ENCODE assay signal across 11 cellular contexts in genomic region chr9:130029223-130029583, GRCh38. TPM values are rescaled to one million over a fixed set of nuclear protein-coding genes. Genes with fewer than 3 reads are reported as not detected.
DNase-seq lines count a peak whose midpoint lies in the region; ATAC-seq, FAIRE-seq and TF ChIP-seq lines count a peak whose summit lies in the region.
"Had no signal": no experiment of that assay in that cellular context is flagged by ENCODE, and none has a peak within 500 bp of the region (broad histone marks: within the 10 kb centered on the region; RNA-seq: fewer than 3 reads in every experiment).

No MANE protein-coding gene starts in this region.

- BruUV-seq in endothelial cell of umbilical vein (replicated peaks; lab: Mats Ljungman, UMichigan), result no TSS peak

- TF ChIP-seq POLR2A in endothelial cell of umbilical vein (IDR thresholded peaks at IDR 0.05; ENCODE audit: low read depth, low read length) (no peak), testis (IDR thresholded peaks at IDR 0.05) (no peak)

- H3K36me3 Mint-ChIP-seq in activated T-cell treated with anti-CD3 and anti-CD28 coated beads, Interleukin-2, amount 50 U/mL, for 24 hours (ENCODE audit: low read depth), result peaks cover 73% of the 10 kb centered on the region
- H3K36me3 Mint-ChIP-seq in stimulated activated memory B cell treated with anti-CD40 and anti-IgM and Interleukin-4, amounts not matched to agents 10 μg/mL and 1 μg/mL and 100 μg/mL, for 72 hours, result peaks cover 43% of the 10 kb centered on the region
- no peaks in the 10 kb centered on the region for H3K36me3 Mint-ChIP-seq in progenitor cell of endocrine pancreas (ENCODE audit: insufficient read depth)

- WGBS in testis, 2 donors, result 84 to 93% methylated on average over 3 of the region's 3 CpGs

- ATAC-seq in stimulated activated memory B cell treated with anti-CD40 and anti-IgM and Interleukin-4, amounts not matched to agents 10 μg/mL and 1 μg/mL and 100 μg/mL, for 72 hours, result peak; percentile 53

- H3K36me3 ChIP-seq in OCI-LY3 (replicated peaks; ENCODE audit: low read depth, low read length) (peaks cover 19% of the 10 kb centered on the region), endothelial cell of umbilical vein (ENCODE audit: control insufficient read depth in 2 of 2, extremely low read depth in 1 of 2, insufficient read depth in 2 of 2, low read length in 2 of 2) (no peaks in the 10 kb centered on the region), testis (ENCODE audit: low read depth, missing control alignments) (no peaks in the 10 kb centered on the region)
- H3K36me3 ChIP-seq: cardiac muscle cell, right atrium auricular region had no signal

- H3K4me1 Mint-ChIP-seq in activated T-cell treated with anti-CD3 and anti-CD28 coated beads, Interleukin-2, amount 50 U/mL, for 24 hours (ENCODE audit: low read depth), result peaks cover 96% of the 10 kb centered on the region
- peaks cover 93% of the 10 kb centered on the region for H3K4me1 Mint-ChIP-seq in stimulated activated memory B cell treated with anti-CD40 and anti-IgM and Interleukin-4, amounts not matched to agents 10 μg/mL and 1 μg/mL and 100 μg/mL, for 72 hours
- peaks cover 8% of the 10 kb centered on the region for H3K4me1 Mint-ChIP-seq in progenitor cell of endocrine pancreas (ENCODE audit: low read depth)

- H3K9me3 ChIP-seq in OCI-LY3 (ENCODE audit: insufficient read depth, low read length) (no peaks in the 10 kb centered on the region), endothelial cell of umbilical vein (replicated peaks; ENCODE audit: control insufficient read depth, insufficient read depth, low read length) (no peaks in the 10 kb centered on the region), testis (no peaks in the 10 kb centered on the region)
- H3K9me3 ChIP-seq: right atrium auricular region had no signal

- TF ChIP-seq CTCF in OCI-LY3 (IDR thresholded peaks at IDR 0.05; ENCODE audit: low read depth, low read length) (no peak), endothelial cell of umbilical vein (IDR thresholded peaks at IDR 0.05; ENCODE audit: extremely low read depth in 1 of 2, insufficient read depth in 1 of 2, low read depth in 1 of 2, low read length in 2 of 2) (no peak), testis (IDR thresholded peaks at IDR 0.05) (no peak), progenitor cell of endocrine pancreas (IDR thresholded peaks at IDR 0.05; ENCODE audit: unreplicated experiment) (no peak)

- intact Hi-C loops in endothelial cell of umbilical vein (cut with micrococcal nuclease) (no loop called here), testis (cut with DNase I; ENCODE audit: low total_unique reads) (no loop called here)

- peak overlapping the region; percentile 75 for H3K9ac ChIP-seq in OCI-LY3 (ENCODE audit: low read length)
- no peak overlapping the region for H3K9ac ChIP-seq in endothelial cell of umbilical vein (replicated peaks; ENCODE audit: extremely low read depth, insufficient read depth, low read length)

- peak overlapping the region; percentile 90 for H3K4me2 ChIP-seq in OCI-LY3 (ENCODE audit: low read length)
- H3K4me2 ChIP-seq in endothelial cell of umbilical vein (ENCODE audit: insufficient read depth, low read length), result no peak overlapping the region

- no peaks in the 10 kb centered on the region for H3K27me3 Mint-ChIP-seq in activated T-cell treated with anti-CD3 and anti-CD28 coated beads, Interleukin-2, amount 50 U/mL, for 24 hours
- H3K27me3 Mint-ChIP-seq in stimulated activated memory B cell treated with anti-CD40 and anti-IgM and Interleukin-4, amounts not matched to agents 10 μg/mL and 1 μg/mL and 100 μg/mL, for 72 hours, result no peaks in the 10 kb centered on the region
- no peaks in the 10 kb centered on the region for H3K27me3 Mint-ChIP-seq in progenitor cell of endocrine pancreas

- CTCF ChIA-PET in endothelial cell of umbilical vein (lab: Charles Lee), result interaction anchor here (1.5 kb wide), 1 partner anchor 91 kb away, joined by 3 read pairs; no protein-coding TSS in a partner anchor

- peak overlapping the region; percentile 99 for H3K27ac ChIP-seq in OCI-LY3 (ENCODE audit: low read length)
- no peak overlapping the region for H3K27ac ChIP-seq in endothelial cell of umbilical vein (ENCODE audit: insufficient read depth, low read depth, low read length)
- H3K27ac ChIP-seq in testis, result no peak overlapping the region
- H3K27ac ChIP-seq: cardiac muscle cell, right atrium auricular region had no signal

- H3K9me3 Mint-ChIP-seq in activated T-cell treated with anti-CD3 and anti-CD28 coated beads, Interleukin-2, amount 50 U/mL, for 24 hours, result peaks cover 6% of the 10 kb centered on the region
- H3K9me3 Mint-ChIP-seq in stimulated activated memory B cell treated with anti-CD40 and anti-IgM and Interleukin-4, amounts not matched to agents 10 μg/mL and 1 μg/mL and 100 μg/mL, for 72 hours, result no peaks in the 10 kb centered on the region
- no peaks in the 10 kb centered on the region for H3K9me3 Mint-ChIP-seq in progenitor cell of endocrine pancreas (ENCODE audit: low read depth)

- DNase-seq in activated T-cell treated with anti-CD3 and anti-CD28 coated beads, Interleukin-2, amount 50 U/mL, for 24 hours, result peak; percentile 66
- no peak for DNase-seq in activated T-cell treated with anti-CD3 and anti-CD28 coated beads for 4 hours
- DNase-seq in endothelial cell of umbilical vein (ENCODE audit: low read depth, low spot score), result no peak
- no peak for DNase-seq in Kasumi-1 (lab: John Stamatoyannopoulos, UW)
- no peak for DNase-seq in testis
- DNase-seq in progenitor cell of endocrine pancreas (ENCODE audit: low spot score, unreplicated experiment), result no peak
- DNase-seq: Right ventricle myocardium superior had no signal

- FAIRE-seq in endothelial cell of umbilical vein (lab: Jason Lieb, UNC), result peak; percentile 56

- no peaks in the 10 kb centered on the region for H3K9me1 ChIP-seq in endothelial cell of umbilical vein (replicated peaks; ENCODE audit: control insufficient read depth, extremely low read depth, insufficient read depth, low read length)

- POLR2A ChIA-PET in endothelial cell of umbilical vein (lab: Charles Lee), result no interaction called here

- H4K20me1 ChIP-seq in OCI-LY3 (ENCODE audit: insufficient read depth, low read length) (peaks cover 75% of the 10 kb centered on the region), endothelial cell of umbilical vein (replicated peaks; ENCODE audit: control insufficient read depth, extremely low read depth, insufficient read depth, low read length) (peaks cover 4% of the 10 kb centered on the region)

- peak overlapping the region; percentile 99 for H3K27ac Mint-ChIP-seq in activated T-cell treated with anti-CD3 and anti-CD28 coated beads, Interleukin-2, amount 50 U/mL, for 24 hours
- H3K27ac Mint-ChIP-seq in stimulated activated memory B cell treated with anti-CD40 and anti-IgM and Interleukin-4, amounts not matched to agents 10 μg/mL and 1 μg/mL and 100 μg/mL, for 72 hours, result peak overlapping the region; percentile 100
- H3K27ac Mint-ChIP-seq in progenitor cell of endocrine pancreas, result no peak overlapping the region

- peaks cover 99% of the 10 kb centered on the region for H3K79me2 ChIP-seq in OCI-LY3 (ENCODE audit: low read length)
- H3K79me2 ChIP-seq in endothelial cell of umbilical vein (ENCODE audit: control insufficient read depth, insufficient read depth, low read length), result peaks cover 3% of the 10 kb centered on the region

- H3K4me1 ChIP-seq in OCI-LY3 (ENCODE audit: low read length) (peaks cover 94% of the 10 kb centered on the region), endothelial cell of umbilical vein (ENCODE audit: control insufficient read depth, extremely low read depth, insufficient read depth, low read length) (peaks cover 4% of the 10 kb centered on the region), testis (peaks cover 13% of the 10 kb centered on the region)

- H3K27me3 ChIP-seq in OCI-LY3 (ENCODE audit: low read depth, low read length) (no peaks in the 10 kb centered on the region), endothelial cell of umbilical vein (ENCODE audit: control insufficient read depth in 2 of 2, insufficient read depth in 2 of 2, low read length in 2 of 2) (no peaks in the 10 kb centered on the region), testis (no peaks in the 10 kb centered on the region)
- H3K27me3 ChIP-seq: cardiac muscle cell, right atrium auricular region had no signal

- H2AFZ ChIP-seq in OCI-LY3 (ENCODE audit: low read depth, low read length), result no peak overlapping the region
- no peak overlapping the region for H2AFZ ChIP-seq in endothelial cell of umbilical vein (ENCODE audit: low read depth, low read length)

- H3K4me3 Mint-ChIP-seq in activated T-cell treated with anti-CD3 and anti-CD28 coated beads, Interleukin-2, amount 50 U/mL, for 24 hours, result peak overlapping the region; percentile 62
- peak overlapping the region; percentile 72 for H3K4me3 Mint-ChIP-seq in stimulated activated memory B cell treated with anti-CD40 and anti-IgM and Interleukin-4, amounts not matched to agents 10 μg/mL and 1 μg/mL and 100 μg/mL, for 72 hours
- no peak overlapping the region for H3K4me3 Mint-ChIP-seq in progenitor cell of endocrine pancreas (ENCODE audit: low read depth)

- peak overlapping the region; percentile 69 for H3K4me3 ChIP-seq in OCI-LY3 (ENCODE audit: low read length)
- no peak overlapping the region for H3K4me3 ChIP-seq in endothelial cell of umbilical vein (replicated peaks in 1 of 3; ENCODE audit: insufficient read depth in 1 of 3, low read depth in 1 of 3, low read length in 3 of 3)
- H3K4me3 ChIP-seq in testis, result no peak overlapping the region
- H3K4me3 ChIP-seq: cardiac muscle cell, right atrium auricular region had no signal

- dilution Hi-C loops in endothelial cell of umbilical vein (cut with MboI; ENCODE audit: extremely low pct_ligation_motif_present, low sequenced_read_pairs), result no loop called here

RNA-seq across cellular contexts. Expression of gene FNBP1, which starts 13.8 kb away (rescaled TPM):
- total RNA-seq in endothelial cell of umbilical vein (36.2 and 43.9 TPM in 2 replicates), testis (10 to 100 TPM; 76.6 to 89.2 TPM), progenitor cell of endocrine pancreas (38.9 and 44.1 TPM in 2 replicates)
- polyA plus RNA-seq in endothelial cell of umbilical vein (7.7 and 10.9 TPM in 2 replicates), testis (ENCODE audit: insufficient read depth, low read depth, low replicate concordance) (37.9 TPM)
- 12.9 and 13.1 TPM in 2 replicates for polyA plus RNA-seq in endothelial cell of umbilical vein (2011; cell fraction: cytosol; rRNA removed)
- 17.9 and 18.7 TPM in 2 replicates for polyA plus RNA-seq in endothelial cell of umbilical vein (2011; cell fraction: nucleus; rRNA removed)
- 14.3 and 20.1 TPM in 2 replicates for polyA plus RNA-seq in endothelial cell of umbilical vein (2012)
- polyA minus RNA-seq in endothelial cell of umbilical vein, result 17.1 and 19.3 TPM in 2 replicates
- polyA minus RNA-seq in endothelial cell of umbilical vein (2011; cell fraction: cytosol; rRNA and poly(A)+ RNA removed), result 16.2 TPM
- 28.4 and 34.7 TPM in 2 replicates for polyA minus RNA-seq in endothelial cell of umbilical vein (2011; cell fraction: nucleus; rRNA and poly(A)+ RNA removed)

RNA-seq across cellular contexts. Expression of gene GPR107, which starts 24.5 kb away (rescaled TPM):
- total RNA-seq in endothelial cell of umbilical vein (38.9 and 41.5 TPM in 2 replicates), testis (10 to 100 TPM; 49.1 to 53.4 TPM), progenitor cell of endocrine pancreas (46.7 and 48.7 TPM in 2 replicates)
- polyA plus RNA-seq in endothelial cell of umbilical vein (25.9 and 27.2 TPM in 2 replicates), testis (ENCODE audit: insufficient read depth, low read depth, low replicate concordance) (41.1 TPM)
- 23.8 and 25.4 TPM in 2 replicates for polyA plus RNA-seq in endothelial cell of umbilical vein (2011; cell fraction: cytosol; rRNA removed)
- polyA plus RNA-seq in endothelial cell of umbilical vein (2011; cell fraction: nucleus; rRNA removed), result 38.0 and 38.7 TPM in 2 replicates
- polyA plus RNA-seq in endothelial cell of umbilical vein (2012), result 35.1 and 36.8 TPM in 2 replicates
- polyA minus RNA-seq in endothelial cell of umbilical vein, result 47.9 and 53.6 TPM in 2 replicates
- polyA minus RNA-seq in endothelial cell of umbilical vein (2011; cell fraction: cytosol; rRNA and poly(A)+ RNA removed), result 22.6 TPM
- polyA minus RNA-seq in endothelial cell of umbilical vein (2011; cell fraction: nucleus; rRNA and poly(A)+ RNA removed), result 40.5 and 45.3 TPM in 2 replicates
